ENCODE assay signal across 20 cellular contexts in the genomic region with DNA sequence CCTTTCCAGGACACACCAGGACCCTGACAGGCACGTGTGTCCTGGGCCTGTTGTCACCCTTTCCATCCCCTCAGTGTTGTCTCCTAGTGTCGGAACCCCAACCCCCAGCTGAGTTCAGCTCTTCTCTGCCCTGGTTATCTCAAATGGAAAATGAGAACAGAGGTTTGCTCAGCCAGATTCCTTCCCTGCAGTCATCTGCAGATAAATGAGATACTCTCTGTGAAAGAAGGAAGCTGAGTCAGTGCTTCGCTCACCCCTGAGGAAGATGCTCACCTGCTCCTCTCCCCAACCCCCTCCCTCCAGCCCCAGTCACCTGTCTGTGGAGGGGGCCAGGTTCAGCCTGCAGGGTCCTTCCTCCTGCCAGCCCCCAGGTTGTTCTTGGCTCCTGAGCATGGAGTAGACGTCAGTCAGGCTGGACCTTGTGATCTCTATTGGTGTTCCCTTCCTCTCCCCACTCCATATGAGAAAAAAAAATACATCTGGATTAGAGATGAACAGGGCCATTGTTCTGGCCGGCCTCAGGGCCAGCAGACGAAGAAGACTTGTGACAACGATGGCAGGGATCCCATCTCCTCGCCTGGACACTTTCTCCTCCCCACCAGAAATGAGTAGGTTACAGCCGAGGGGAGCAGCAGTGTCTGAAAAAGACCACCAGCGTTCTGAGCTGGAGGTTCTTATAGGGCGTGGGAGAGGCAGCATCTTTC. TPM values are rescaled to one million over a fixed set of nuclear protein-coding genes. Genes with fewer than 3 reads are reported as not detected.
DNase-seq lines count a peak whose midpoint lies in the region; ATAC-seq and TF ChIP-seq lines count a peak whose summit lies in the region.
"Had no signal": no experiment of that assay in that cellular context is flagged by ENCODE, and none has a peak within 500 bp of the region (broad histone marks: within the 10 kb centered on the region; RNA-seq: fewer than 3 reads in every experiment).

No MANE protein-coding gene starts in this region.

- H3K9me2 ChIP-seq in Karpas-422 (replicated peaks; ENCODE audit: insufficient read depth, low read length) = no peaks in the 10 kb centered on the region

- H3K4me3 ChIP-seq in fibroblast of pulmonary artery (replicated peaks; ENCODE audit: low read depth, low read length) (no peak overlapping the region), Karpas-422 (ENCODE audit: low read length) (no peak overlapping the region)
- H3K4me3 ChIP-seq: esophagus squamous epithelium, lung, vagina had no signal

- H3K4me1 ChIP-seq in Karpas-422 (ENCODE audit: low read length) = no peaks in the 10 kb centered on the region
- H3K4me1 ChIP-seq: vagina had no signal

- no peak for TF ChIP-seq CTCF in fibroblast of pulmonary artery (IDR thresholded peaks at IDR 0.05; ENCODE audit: low read length, missing control alignments)

- no peaks in the 10 kb centered on the region for H4K20me1 ChIP-seq in Karpas-422 (ENCODE audit: insufficient read depth, low read depth, low read length)

- DNase-seq in C1 segment of cervical spinal cord (lab: John Stamatoyannopoulos, UW) (peak in 12 of 14 donors; percentile 2 to 69 (median 50)), amniotic epithelial cell (ENCODE audit: low read depth) (peak; percentile 24), fibroblast of pulmonary artery (ENCODE audit: low read depth) (peak; percentile 6), nucleus accumbens (lab: John Stamatoyannopoulos, UW) (peak in 49 of 56 donors; percentile 20 to 77 (median 59)), Karpas-422 (no peak)
- DNase-seq in activated effector memory CD4-positive, alpha-beta T cell treated with Interleukin-2 at 50 U/mL for 16 hours = no peak
- DNase-seq: ACHN; activated T-cell treated with anti-CD3 and anti-CD28 coated beads, Interleukin-2, amount 50 U/mL, for 4 hours; CD4-positive, alpha-beta T cell; DMS79; esophagus squamous epithelium; NCI-H1694 treated with DMSO at 0.1 percent for 48 hours; NCI-H748 treated with DMSO at 0.1 percent for 48 hours; stimulated activated CD4-positive, alpha-beta T cell treated with anti-CD3 and anti-CD28 coated beads, Interleukin-4, amount 100 ng/mL, for 1 hour; T-helper 17 cell had no signal

- no peak overlapping the region for H2AFZ ChIP-seq in Karpas-422 (ENCODE audit: low read length)

- H3K79me2 ChIP-seq in Karpas-422 (ENCODE audit: low read length) = no peaks in the 10 kb centered on the region

- no peaks in the 10 kb centered on the region for H3K27me3 ChIP-seq in Karpas-422 (ENCODE audit: low read length)
- H3K27me3 ChIP-seq: esophagus squamous epithelium, vagina had no signal

- H3K27ac ChIP-seq in Karpas-422 (ENCODE audit: low read length) = no peak overlapping the region
- H3K27ac ChIP-seq: esophagus squamous epithelium, vagina had no signal

- no peak overlapping the region for H3K9ac ChIP-seq in Karpas-422 (ENCODE audit: low read length)

- no peak overlapping the region for H3K4me2 ChIP-seq in Karpas-422 (ENCODE audit: low read depth, low read length, poor library complexity, severe bottlenecking)

- ATAC-seq in GM18870 (IDR thresholded peaks at IDR 0.05; ENCODE audit: unreplicated experiment) (no peak), HG03097 (IDR thresholded peaks at IDR 0.05; ENCODE audit: low FRiP score, unreplicated experiment) (no peak)
- ATAC-seq: activated T-cell treated with anti-CD3 and anti-CD28 coated beads, Interleukin-2, amount 50 U/mL, for 4 hours; T-helper 17 cell; WTC11 had no signal

- H3K9me3 ChIP-seq in Karpas-422 (ENCODE audit: low read length) = no peaks in the 10 kb centered on the region
- H3K9me3 ChIP-seq: esophagus squamous epithelium, vagina had no signal

- H3K36me3 ChIP-seq in Karpas-422 (ENCODE audit: insufficient read depth, low read length) = no peaks in the 10 kb centered on the region

RNA-seq across cellular contexts. Expression of a gene that starts 20.9 kb away (rescaled TPM):
- 16.3 and 20.5 TPM in 2 replicates for total RNA-seq in Karpas-422 (2014; rRNA removed; shearing (Covaris generic); ENCODE audit: low replicate concordance)

RNA-seq across cellular contexts. Expression of a gene that starts 36.1 kb away (rescaled TPM):
- not detected in 2 replicates for total RNA-seq in Karpas-422 (2014; rRNA removed; shearing (Covaris generic); ENCODE audit: low replicate concordance)
- total RNA-seq: CD4-positive, alpha-beta T cell; T-helper 17 cell had no signal

Comparison
In these comparisons a context has a peak if more than half of its experiments do, and no peak if none do; other contexts are left out.
1. DNase-seq: peak in C1 segment of cervical spinal cord (12 of 14), amniotic epithelial cell (single experiment), fibroblast of pulmonary artery (single experiment) and nucleus accumbens (49 of 56); none in Karpas-422 (single experiment) and activated effector memory CD4-positive, alpha-beta T cell treated with Interleukin-2 at 50 U/mL for 16 hours (single experiment).